Comparison of ENCODE assay signal across 8 cellular contexts in genomic region chr17:7914771-7915610, GRCh38. TPM values are rescaled to one million over a fixed set of nuclear protein-coding genes. Genes with fewer than 3 reads are reported as not detected.
A peak's percentile ranks its signal among the peaks of the same experiment; 100 is the strongest.
DNase-seq lines count a peak whose midpoint lies in the region; ATAC-seq, FAIRE-seq and TF ChIP-seq lines count a peak whose summit lies in the region.

No MANE protein-coding gene starts in this region.

- TF ChIP-seq CTCF in AG10803 (conservative IDR thresholded peaks at IDR 0.05; ENCODE audit: low read length), result no peak
- no peak for TF ChIP-seq CTCF in endodermal cell (conservative IDR thresholded peaks at IDR 0.05)

- peak overlapping the region; percentile 65 for H3K4me3 Mint-ChIP-seq in endodermal cell
- H3K4me3 Mint-ChIP-seq in natural killer cell treated with Interleukin-12 subunit alpha and Interleukin-12 subunit beta and Interleukin-15 and Interleukin-18, amount 100 ng/mL, for 72 hours, result peak overlapping the region; percentile 92

- peak overlapping the region; percentile 81 for H3K27ac ChIP-seq in endodermal cell (ENCODE audit: low read depth, low read length)

- peaks cover 5% of the 10 kb centered on the region for H3K4me1 Mint-ChIP-seq in endodermal cell
- peaks cover 23 to 24% of the 10 kb centered on the region in 2 donors for H3K4me1 Mint-ChIP-seq in natural killer cell treated with Interleukin-12 subunit alpha and Interleukin-12 subunit beta and Interleukin-15 and Interleukin-18, amount 100 ng/mL, for 72 hours (ENCODE audit: low read depth in 2 of 2)

- H3K27me3 Mint-ChIP-seq in endodermal cell (ENCODE audit: insufficient read depth), result peaks cover 49% of the 10 kb centered on the region
- no peaks in the 10 kb centered on the region for H3K27me3 Mint-ChIP-seq in natural killer cell treated with Interleukin-12 subunit alpha and Interleukin-12 subunit beta and Interleukin-15 and Interleukin-18, amount 100 ng/mL, for 72 hours

- no peak for FAIRE-seq in RCC 7860 (lab: Jason Lieb, UNC)

- H3K27ac Mint-ChIP-seq in endodermal cell, result no peak overlapping the region
- peak overlapping the region; percentile 66 to 85 for H3K27ac Mint-ChIP-seq in natural killer cell treated with Interleukin-12 subunit alpha and Interleukin-12 subunit beta and Interleukin-15 and Interleukin-18, amount 100 ng/mL, for 72 hours

- H3K9ac ChIP-seq in endodermal cell (ENCODE audit: extremely low read depth, low read length, poor library complexity, severe bottlenecking), result no peak overlapping the region

- peaks cover 10% of the 10 kb centered on the region for H3K27me3 ChIP-seq in endodermal cell (ENCODE audit: control insufficient read depth, insufficient read depth, low read length, poor library complexity, severe bottlenecking)

- ATAC-seq in GM21576 (IDR thresholded peaks at IDR 0.05; ENCODE audit: unreplicated experiment) (peak; percentile 4), HG02970 (IDR thresholded peaks at IDR 0.05; ENCODE audit: low FRiP score, unreplicated experiment) (no peak)
- ATAC-seq in natural killer cell treated with Interleukin-12 subunit alpha and Interleukin-12 subunit beta and Interleukin-15 and Interleukin-18, amount 100 ng/mL, for 72 hours, result no peak

- peaks cover 12% of the 10 kb centered on the region for H3K36me3 Mint-ChIP-seq in endodermal cell (ENCODE audit: low read depth)
- H3K36me3 Mint-ChIP-seq in natural killer cell treated with Interleukin-12 subunit alpha and Interleukin-12 subunit beta and Interleukin-15 and Interleukin-18, amount 100 ng/mL, for 72 hours, result peaks cover 12% of the 10 kb centered on the region

- H3K9me3 Mint-ChIP-seq in endodermal cell, result no peaks in the 10 kb centered on the region
- no peaks in the 10 kb centered on the region for H3K9me3 Mint-ChIP-seq in natural killer cell treated with Interleukin-12 subunit alpha and Interleukin-12 subunit beta and Interleukin-15 and Interleukin-18, amount 100 ng/mL, for 72 hours

- H3K4me3 ChIP-seq in AG10803 (ENCODE audit: low read length) (peak overlapping the region; percentile 71), endodermal cell (ENCODE audit: low read length) (peak overlapping the region; percentile 79)

- DNase-seq in AG10803 (ENCODE audit: low read depth) (peak; percentile 42), RCC 7860 (ENCODE audit: low spot score) (peak; percentile 8), endodermal cell (no peak), NCI-H526 (lab: John Stamatoyannopoulos, UW) (no peak), NCI-H1436 treated with DMSO at 0.1 percent for 48 hours (lab: John Stamatoyannopoulos, UW) (no peak)
- no peak for DNase-seq in natural killer cell treated with Interleukin-12 subunit alpha and Interleukin-12 subunit beta and Interleukin-15 and Interleukin-18, amount 100 ng/mL, for 72 hours (ENCODE audit: low spot score)

- no peaks in the 10 kb centered on the region for H3K4me1 ChIP-seq in endodermal cell (ENCODE audit: control insufficient read depth, insufficient read depth, low read length)

- H3K9me3 ChIP-seq in endodermal cell (ENCODE audit: control insufficient read depth, low read length), result no peaks in the 10 kb centered on the region

- WGBS in endodermal cell (ENCODE audit: insufficient coverage in 1 of 2, insufficient read length in 1 of 2), 2 experiments, result 24 to 50% methylated on average over 8 to 20 of the region's 20 CpGs

- peaks cover 10% of the 10 kb centered on the region for H3K36me3 ChIP-seq in endodermal cell (ENCODE audit: control insufficient read depth, insufficient read depth, low read length)

RNA-seq across cellular contexts. Expression of gene RNF227, which starts 1.1 kb away (rescaled TPM):
- total RNA-seq in endodermal cell, result 1 to 10 TPM; 1.1 to 1.6 TPM
- polyA plus RNA-seq in endodermal cell (2013, experiment 1 of 2), result 2.7 TPM
- polyA plus RNA-seq in endodermal cell (2013, experiment 2 of 2), result 2.5 TPM
- 1 to 10 TPM; 2.5 to 4.7 TPM for total RNA-seq in natural killer cell treated with Interleukin-12 subunit alpha and Interleukin-12 subunit beta and Interleukin-15 and Interleukin-18, amount 100 ng/mL, for 72 hours

RNA-seq across cellular contexts. Expression of gene KCNAB3, which starts 14.7 kb away (rescaled TPM):
- 1 to 10 TPM; 4.0 to 6.5 TPM for total RNA-seq in endodermal cell
- polyA plus RNA-seq in endodermal cell (2013, experiment 1 of 2), result 16.3 TPM
- polyA plus RNA-seq in endodermal cell (2013, experiment 2 of 2), result 15.3 TPM
- 10 to 100 TPM in 1 of 2 donors, 1 to 10 TPM in 1; 8.9 to 14.6 TPM for total RNA-seq in natural killer cell treated with Interleukin-12 subunit alpha and Interleukin-12 subunit beta and Interleukin-15 and Interleukin-18, amount 100 ng/mL, for 72 hours

RNA-seq across cellular contexts. Expression of gene TRAPPC1, which starts 16.8 kb away (rescaled TPM):
- 100 to 1,000 TPM; 150 to 170 TPM for total RNA-seq in endodermal cell
- polyA plus RNA-seq in endodermal cell (2013, experiment 1 of 2), result 133 TPM
- polyA plus RNA-seq in endodermal cell (2013, experiment 2 of 2), result 133 TPM
- 100 to 1,000 TPM; 162 to 217 TPM for total RNA-seq in natural killer cell treated with Interleukin-12 subunit alpha and Interleukin-12 subunit beta and Interleukin-15 and Interleukin-18, amount 100 ng/mL, for 72 hours

RNA-seq across cellular contexts. Expression of gene CNTROB, which starts 17.0 kb away (rescaled TPM):
- 10 to 100 TPM; 47.5 to 57.4 TPM for total RNA-seq in endodermal cell
- polyA plus RNA-seq in endodermal cell (2013, experiment 1 of 2), result 69.8 TPM
- 56.3 TPM for polyA plus RNA-seq in endodermal cell (2013, experiment 2 of 2)
- 10 to 100 TPM; 32.6 to 74.6 TPM for total RNA-seq in natural killer cell treated with Interleukin-12 subunit alpha and Interleukin-12 subunit beta and Interleukin-15 and Interleukin-18, amount 100 ng/mL, for 72 hours

RNA-seq across cellular contexts. Expression of gene CHD3, which starts 26.4 kb away (rescaled TPM):
- total RNA-seq in endodermal cell, result 10 to 100 TPM; 55.0 to 64.1 TPM
- polyA plus RNA-seq in endodermal cell (2013, experiment 1 of 2), result 66.3 TPM
- 63.7 TPM for polyA plus RNA-seq in endodermal cell (2013, experiment 2 of 2)
- 100 to 1,000 TPM; 106 to 192 TPM for total RNA-seq in natural killer cell treated with Interleukin-12 subunit alpha and Interleukin-12 subunit beta and Interleukin-15 and Interleukin-18, amount 100 ng/mL, for 72 hours

Comparison
In these comparisons a context has a peak if more than half of its experiments do, and no peak if none do; other contexts are left out.
1. DNase-seq: peak in AG10803 (single experiment) and RCC 7860 (single experiment); none in endodermal cell (single experiment), natural killer cell treated with Interleukin-12 subunit alpha and Interleukin-12 subunit beta and Interleukin-15 and Interleukin-18, amount 100 ng/mL, for 72 hours (single experiment), NCI-H526 (0 of 2) and NCI-H1436 treated with DMSO at 0.1 percent for 48 hours (single experiment).